19 cellular contexts compared by ENCODE assay signal in genomic region chr1:45884700-45885099, GRCh38.
DNase-seq lines count a peak whose midpoint lies in the region; FAIRE-seq and TF ChIP-seq lines count a peak whose summit lies in the region.
"Had no signal": no experiment of that assay in that cellular context is flagged by ENCODE, and none has a peak within 500 bp of the region (broad histone marks: within the 10 kb centered on the region; RNA-seq: fewer than 3 reads in every experiment).

No MANE protein-coding gene starts in this region.

- DNase-seq in NCI-H2107 treated with DMSO at 0.1 percent for 48 hours (lab: John Stamatoyannopoulos, UW; ENCODE audit: unreplicated experiment) (peak; percentile 18), NCI-H2107 (lab: John Stamatoyannopoulos, UW) (no peak), RCC 7860 (ENCODE audit: low spot score) (peak; percentile 27), hepatocyte (ENCODE audit: low spot score) (peak; percentile 21), NCI-H1092 (lab: John Stamatoyannopoulos, UW) (no peak), WERI-Rb-1 (no peak), GM13977 (ENCODE audit: low spot score) (no peak)
- DNase-seq: 8988T; activated B cell treated with CpG ODN at 0.5 μM for 24 hours; activated CD8-positive, alpha-beta memory T cell treated with anti-CD3 and anti-CD28 coated beads for 24 hours; activated naive CD8-positive, alpha-beta T cell treated with anti-CD3 and anti-CD28 coated beads for 36 hours; DMS153; esophagus squamous epithelium; heart right ventricle; MV-4-11; NCI-H2081 treated with DMSO at 0.1 percent for 48 hours; upper lobe of left lung had no signal

- no peaks in the 10 kb centered on the region for H4K20me1 ChIP-seq in hepatocyte (ENCODE audit: insufficient read depth, poor library complexity, severe bottlenecking)

- in situ Hi-C loops in GM13977 (cut with MboI; ENCODE audit: low pct_unique_long_range_greater_than_20kb, low sequenced_read_pairs, unreplicated experiment): no loop called here

- no peaks in the 10 kb centered on the region for H3K9me2 ChIP-seq in hepatocyte (replicated peaks; ENCODE audit: insufficient read depth)

- no peak overlapping the region for H3K9ac ChIP-seq in skeletal muscle tissue (ENCODE audit: low read depth in 1 of 3, low read length in 3 of 3)

- no peak for FAIRE-seq in RCC 7860 (lab: Jason Lieb, UNC)
- FAIRE-seq: islet of Langerhans had no signal

- 64% methylated on average over 1 of the region's 1 CpG for WGBS in hepatocyte (ENCODE audit: low lambda C conversion rate, missing lambda C conversion rate)

- no peak for TF ChIP-seq CTCF in hepatocyte (IDR thresholded peaks at IDR 0.05; ENCODE audit: poor library complexity)
- TF ChIP-seq CTCF in WERI-Rb-1 (IDR thresholded peaks at IDR 0.05; ENCODE audit: low read depth, low read length): no peak
- TF ChIP-seq CTCF in GM13977 (IDR thresholded peaks at IDR 0.05; ENCODE audit: extremely low read depth, insufficient read depth, missing control alignments): no peak

- H3K4me2 ChIP-seq in hepatocyte: no peak overlapping the region

- no peak overlapping the region for H3K27ac ChIP-seq in hepatocyte
- H3K27ac ChIP-seq in skeletal muscle tissue (ENCODE audit: low read depth, low read length): peak overlapping the region; percentile 39
- no peak overlapping the region for H3K27ac ChIP-seq in WERI-Rb-1
- H3K27ac ChIP-seq: esophagus squamous epithelium, heart right ventricle, upper lobe of left lung had no signal

- no peak overlapping the region for H2AFZ ChIP-seq in hepatocyte

- H3K79me2 ChIP-seq in hepatocyte: peaks cover 8% of the 10 kb centered on the region

- H3K27me3 ChIP-seq in hepatocyte: no peaks in the 10 kb centered on the region
- H3K27me3 ChIP-seq in skeletal muscle tissue (ENCODE audit: control insufficient read depth in 3 of 3, insufficient read depth in 3 of 3, low read length in 3 of 3): no peaks in the 10 kb centered on the region
- no peaks in the 10 kb centered on the region for H3K27me3 ChIP-seq in WERI-Rb-1 (ENCODE audit: insufficient read depth, low read depth, severe bottlenecking)
- H3K27me3 ChIP-seq: esophagus squamous epithelium, heart right ventricle, upper lobe of left lung had no signal

- H3K9me3 ChIP-seq in hepatocyte (ENCODE audit: low read depth): no peaks in the 10 kb centered on the region
- H3K9me3 ChIP-seq in skeletal muscle tissue (ENCODE audit: control insufficient read depth in 3 of 3, low read length in 3 of 3): no peaks in the 10 kb centered on the region
- H3K9me3 ChIP-seq in WERI-Rb-1 (ENCODE audit: severe bottlenecking): no peaks in the 10 kb centered on the region
- H3K9me3 ChIP-seq: esophagus squamous epithelium, heart right ventricle, upper lobe of left lung had no signal

- H3K4me3 ChIP-seq in hepatocyte: no peak overlapping the region
- H3K4me3 ChIP-seq in skeletal muscle tissue (ENCODE audit: low read length in 3 of 3): no peak overlapping the region
- H3K4me3 ChIP-seq in WERI-Rb-1 (ENCODE audit: low read depth, low read length): no peak overlapping the region
- H3K4me3 ChIP-seq: esophagus squamous epithelium, heart right ventricle, upper lobe of left lung had no signal

- H3K36me3 ChIP-seq in hepatocyte (replicated peaks; ENCODE audit: insufficient read depth, low read depth) (no peaks in the 10 kb centered on the region), skeletal muscle tissue (ENCODE audit: control insufficient read depth in 3 of 3, insufficient read depth in 3 of 3, low read length in 3 of 3) (no peaks in the 10 kb centered on the region), WERI-Rb-1 (no peaks in the 10 kb centered on the region)
- H3K36me3 ChIP-seq: esophagus squamous epithelium, heart right ventricle, upper lobe of left lung had no signal

- H3K4me1 ChIP-seq in hepatocyte (ENCODE audit: insufficient read depth) (no peaks in the 10 kb centered on the region), skeletal muscle tissue (ENCODE audit: control insufficient read depth in 3 of 3, insufficient read depth in 3 of 3, low read length in 3 of 3) (peaks cover 7 to 18% (median 10%) of the 10 kb centered on the region in 3 donors)
- H3K4me1 ChIP-seq: upper lobe of left lung had no signal

Comparison
In these comparisons a context has a peak if more than half of its experiments do, and no peak if none do; other contexts are left out.
1. DNase-seq: peak in NCI-H2107 treated with DMSO at 0.1 percent for 48 hours (single experiment), RCC 7860 (single experiment) and hepatocyte (single experiment); none in NCI-H2107 (single experiment), NCI-H1092 (single experiment), WERI-Rb-1 (single experiment) and GM13977 (single experiment).